Comparison of ENCODE assay signal across 8 cellular contexts in genomic region chr18:63155169-63155852, GRCh38.
DNase-seq lines count a peak whose midpoint lies in the region; ATAC-seq lines count a peak whose summit lies in the region.

No MANE protein-coding gene starts in this region.

- H3K36me3 ChIP-seq in NT2/D1 (ENCODE audit: insufficient read depth, insufficient read length, low read length) (no peaks in the 10 kb centered on the region), aorta (ENCODE audit: control insufficient read depth in 1 of 2, insufficient read depth in 2 of 2, low read length in 1 of 2) (no peaks in the 10 kb centered on the region)

- H3K4me1 ChIP-seq in NT2/D1 (ENCODE audit: insufficient read depth, insufficient read length) (peaks cover 6% of the 10 kb centered on the region), aorta (ENCODE audit: control insufficient read depth in 1 of 2, insufficient read depth in 2 of 2, low read length in 2 of 2) (peaks cover 8 to 12% of the 10 kb centered on the region in 2 donors)

- no peak overlapping the region for H3K4me3 ChIP-seq in NT2/D1 (ENCODE audit: insufficient read length, low read depth)
- no peak overlapping the region for H3K4me3 ChIP-seq in aorta (ENCODE audit: low read length in 2 of 2)

- H3K27me3 ChIP-seq in NT2/D1 (ENCODE audit: insufficient read depth, insufficient read length), result no peaks in the 10 kb centered on the region
- H3K27me3 ChIP-seq in aorta (ENCODE audit: control insufficient read depth in 1 of 2, insufficient read depth in 2 of 2, low read length in 1 of 2), result no peaks in the 10 kb centered on the region

- H3K9me3 ChIP-seq in NT2/D1 (ENCODE audit: insufficient read depth, low read length), result no peaks in the 10 kb centered on the region
- H3K9me3 ChIP-seq in aorta (ENCODE audit: control insufficient read depth, low read length), result no peaks in the 10 kb centered on the region

- no peak overlapping the region for H3K27ac ChIP-seq in aorta (ENCODE audit: low read depth in 1 of 2, low read length in 2 of 2)

- DNase-seq in D341Med (ENCODE audit: low spot score), result peak; percentile 89
- DNase-seq in HUDEP-2 (lab: John Stamatoyannopoulos, UW; ENCODE audit: unreplicated experiment in 76 of 76), result peak in 52 of 76 experiments; percentile 1 to 71 (median 28)
- peak; percentile 36 for DNase-seq in NT2/D1 (ENCODE audit: low read depth, low spot score)
- peak; percentile 53 to 73 for DNase-seq in activated T-helper 1 cell treated with anti-CD3 and anti-CD28 coated beads, Interleukin-2, amount 50 U/mL, for 16 hours (ENCODE audit: low read depth in 1 of 2, low spot score in 1 of 2)
- peak; percentile 57 for DNase-seq in globus pallidus (ENCODE audit: low spot score)
- peak; percentile 63 for DNase-seq in retina
- DNase-seq in aorta, result peak; percentile 75 to 79

- intact Hi-C loops in aorta (cut with DNase I), result loop anchor here in 1 of 2 donors (5.0 kb wide), 1 partner anchor 82 kb away; no protein-coding TSS in a partner anchor

- peak; percentile 45 for ATAC-seq in GM21390 (IDR thresholded peaks at IDR 0.05; ENCODE audit: unreplicated experiment)
- ATAC-seq in aorta (ENCODE audit: low FRiP score), result peak; percentile 70

- 52 to 62% methylated on average over 23 of the region's 23 CpGs for WGBS in aorta, 2 donors

- H3K9ac ChIP-seq in NT2/D1 (ENCODE audit: insufficient read length, low read depth), result no peak overlapping the region

Comparison
In these comparisons a context has a peak if more than half of its experiments do, and no peak if none do; other contexts are left out.
1. DNase-seq: peak in every context shown above with its lines; median percentile 89 in D341Med; 77 in aorta; 63 in activated T-helper 1 cell treated with anti-CD3 and anti-CD28 coated beads, Interleukin-2, amount 50 U/mL, for 16 hours; 63 in retina; 57 in globus pallidus; 36 in NT2/D1; 28 in HUDEP-2.